ENCODE assay signal across 19 cellular contexts in the genomic region with DNA sequence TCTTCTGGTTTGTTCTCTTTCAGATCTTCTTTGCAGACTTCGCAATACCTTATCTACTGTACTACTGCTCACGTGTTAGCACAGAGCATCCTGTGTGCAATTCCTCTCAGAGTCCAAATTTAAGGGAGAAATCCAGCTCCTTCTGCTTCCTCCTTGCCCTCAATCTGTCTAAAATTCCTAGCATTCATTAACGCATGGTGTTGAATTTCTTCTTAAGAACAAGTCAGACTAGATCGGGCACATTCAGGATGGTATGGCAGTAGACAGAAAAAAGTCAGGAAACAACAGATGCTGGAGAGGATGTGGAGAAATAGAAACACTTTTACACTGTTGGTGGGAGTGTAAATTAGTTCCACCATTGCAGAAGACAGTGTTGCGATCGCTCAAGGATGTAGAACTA.
DNase-seq lines count a peak whose midpoint lies in the region; ATAC-seq, FAIRE-seq and TF ChIP-seq lines count a peak whose summit lies in the region.
"Had no signal": no experiment of that assay in that cellular context is flagged by ENCODE, and none has a peak within 500 bp of the region (broad histone marks: within the 10 kb centered on the region; RNA-seq: fewer than 3 reads in every experiment).

No MANE protein-coding gene starts in this region.

- no peak for TF ChIP-seq POLR2A in gastroesophageal sphincter (IDR thresholded peaks at IDR 0.05)

- TF ChIP-seq CTCF in D721Med (IDR thresholded peaks at IDR 0.05; ENCODE audit: insufficient read depth, missing control alignments) (no peak), PC-3 (conservative IDR thresholded peaks at IDR 0.05; ENCODE audit: low read depth, low read length) (no peak), gastroesophageal sphincter (IDR thresholded peaks at IDR 0.05) (no peak)

- H4K20me1 ChIP-seq in PC-3 (ENCODE audit: low read length), result no peaks in the 10 kb centered on the region
- H4K20me1 ChIP-seq: BLaER1 treated with 17β-estradiol and CSF1 and Interleukin-3, amounts not matched to agents 10 nM and 100 nM had no signal

- H3K27me3 Mint-ChIP-seq in activated T-helper 2 cell treated with anti-CD3 and anti-CD28 coated beads, Interferon-gamma antibody, Interleukin-2, Interleukin-4, amounts not matched to agents 10 μg/mL and 5 μg/mL and 100 μg/mL, durations not matched to agents 14 hours and 24 hours and 36 hours (ENCODE audit: low read depth), result no peaks in the 10 kb centered on the region
- H3K27me3 Mint-ChIP-seq: B cell had no signal

- H2AFZ ChIP-seq in PC-3 (ENCODE audit: low read length), result no peak overlapping the region
- H2AFZ ChIP-seq: GM23338 had no signal

- H3K9me3 Mint-ChIP-seq in activated T-helper 2 cell treated with anti-CD3 and anti-CD28 coated beads, Interferon-gamma antibody, Interleukin-2, Interleukin-4, amounts not matched to agents 10 μg/mL and 5 μg/mL and 100 μg/mL, durations not matched to agents 14 hours and 24 hours and 36 hours, result peaks cover 42% of the 10 kb centered on the region
- H3K9me3 Mint-ChIP-seq: GM23338 had no signal

- H3K27ac ChIP-seq in PC-3 (ENCODE audit: low read length) (no peak overlapping the region), gastroesophageal sphincter (no peak overlapping the region)
- H3K27ac ChIP-seq: BLaER1 treated with 17β-estradiol and CSF1 and Interleukin-3, amounts not matched to agents 10 nM and 100 nM; HL-60 had no signal

- no peak for DNase-seq in D721Med (ENCODE audit: insufficient read length, low spot score)
- peak; percentile 37 for DNase-seq in PC-3
- peak; percentile 39 for DNase-seq in islet precursor cell
- DNase-seq in activated T-helper 2 cell treated with anti-CD3 and anti-CD28 coated beads, Interferon-gamma antibody, Interleukin-2, Interleukin-4, amounts not matched to agents 10 μg/mL and 5 μg/mL and 100 μg/mL, durations not matched to agents 14 hours and 24 hours and 36 hours (ENCODE audit: low spot score), result no peak
- DNase-seq: 8988T; CD8-positive, alpha-beta T cell; HCEC 1CT; IMR-90 had no signal

- no peak overlapping the region for H3K27ac Mint-ChIP-seq in activated T-helper 2 cell treated with anti-CD3 and anti-CD28 coated beads, Interferon-gamma antibody, Interleukin-2, Interleukin-4, amounts not matched to agents 10 μg/mL and 5 μg/mL and 100 μg/mL, durations not matched to agents 14 hours and 24 hours and 36 hours
- H3K27ac Mint-ChIP-seq: B cell; CD8-positive, alpha-beta T cell; GM23338 had no signal

- H3K9me3 ChIP-seq in PC-3 (ENCODE audit: low read length) (no peaks in the 10 kb centered on the region), gastroesophageal sphincter (no peaks in the 10 kb centered on the region)

- no peak for TF ChIP-seq EP300 in gastroesophageal sphincter (IDR thresholded peaks at IDR 0.05)

- ATAC-seq in PC-3 (no peak), gastroesophageal sphincter (no peak), HG02970 (IDR thresholded peaks at IDR 0.05; ENCODE audit: low FRiP score, unreplicated experiment) (no peak), esophagus mucosa (no peak)
- ATAC-seq: CD8-positive, alpha-beta T cell; GM23338 had no signal

- H3K4me3 ChIP-seq in PC-3 (ENCODE audit: low read length), result no peak overlapping the region
- no peak overlapping the region for H3K4me3 ChIP-seq in gastroesophageal sphincter
- H3K4me3 ChIP-seq: BLaER1 treated with 17β-estradiol and CSF1 and Interleukin-3, amounts not matched to agents 10 nM and 100 nM; GM23338 had no signal

- no peak overlapping the region for H3K9ac ChIP-seq in PC-3 (ENCODE audit: low read length)
- H3K9ac ChIP-seq: BLaER1 treated with 17β-estradiol and CSF1 and Interleukin-3, amounts not matched to agents 10 nM and 100 nM had no signal

- intact Hi-C loops in PC-3 (cut with micrococcal nuclease), result no loop called here
- intact Hi-C loops in activated T-helper 2 cell treated with anti-CD3 and anti-CD28 coated beads, Interferon-gamma antibody, Interleukin-2, Interleukin-4, amounts not matched to agents 10 μg/mL and 5 μg/mL and 100 μg/mL, durations not matched to agents 14 hours and 24 hours and 36 hours (cut with micrococcal nuclease), result no loop called here

- H3K4me1 ChIP-seq in PC-3 (ENCODE audit: insufficient read depth, low read length), result peaks cover 15% of the 10 kb centered on the region
- no peaks in the 10 kb centered on the region for H3K4me1 ChIP-seq in gastroesophageal sphincter

- 83 to 93% methylated on average over 4 to 5 of the region's 6 CpGs for WGBS in gastroesophageal sphincter (ENCODE audit: low coverage in 1 of 2), 2 donors

- FAIRE-seq in D721Med (lab: Jason Lieb, UNC), result peak; percentile 98
- FAIRE-seq: G401.6, GM12891, H54, HTR-8/SVneo had no signal

- H3F3A ChIP-seq in PC-3 (ENCODE audit: low read length, unreplicated experiment), result no peaks in the 10 kb centered on the region

- H3K4me3 Mint-ChIP-seq in activated T-helper 2 cell treated with anti-CD3 and anti-CD28 coated beads, Interferon-gamma antibody, Interleukin-2, Interleukin-4, amounts not matched to agents 10 μg/mL and 5 μg/mL and 100 μg/mL, durations not matched to agents 14 hours and 24 hours and 36 hours (ENCODE audit: low read depth), result no peak overlapping the region
- H3K4me3 Mint-ChIP-seq: B cell; CD8-positive, alpha-beta T cell; GM23338 had no signal

- CTCF ChIA-PET in PC-3 (lab: Charles Lee), result no interaction called here

- H3K36me3 ChIP-seq in PC-3 (ENCODE audit: low read depth, low read length), result no peaks in the 10 kb centered on the region
- no peaks in the 10 kb centered on the region for H3K36me3 ChIP-seq in gastroesophageal sphincter
- H3K36me3 ChIP-seq: BLaER1 treated with 17β-estradiol and CSF1 and Interleukin-3, amounts not matched to agents 10 nM and 100 nM had no signal

- no peaks in the 10 kb centered on the region for H3K9me2 ChIP-seq in PC-3 (replicated peaks; ENCODE audit: low read length)

- POLR2A ChIA-PET in PC-3 (lab: Charles Lee; ENCODE audit: unreplicated experiment), result no interaction called here

- BruUV-seq in PC-3 (replicated peaks; lab: Mats Ljungman, UMichigan), result no TSS peak

- no peaks in the 10 kb centered on the region for H3K79me2 ChIP-seq in PC-3 (ENCODE audit: low read length)

- H3K4me2 ChIP-seq in PC-3 (ENCODE audit: low read length), result no peak overlapping the region
- H3K4me2 ChIP-seq: BLaER1 treated with 17β-estradiol and CSF1 and Interleukin-3, amounts not matched to agents 10 nM and 100 nM; GM23338 had no signal

- H3K27me3 ChIP-seq in PC-3 (ENCODE audit: low read length), result no peaks in the 10 kb centered on the region
- H3K27me3 ChIP-seq in gastroesophageal sphincter, result no peaks in the 10 kb centered on the region
- H3K27me3 ChIP-seq: BLaER1 treated with 17β-estradiol and CSF1 and Interleukin-3, amounts not matched to agents 10 nM and 100 nM had no signal

- no peaks in the 10 kb centered on the region for H3K36me3 Mint-ChIP-seq in activated T-helper 2 cell treated with anti-CD3 and anti-CD28 coated beads, Interferon-gamma antibody, Interleukin-2, Interleukin-4, amounts not matched to agents 10 μg/mL and 5 μg/mL and 100 μg/mL, durations not matched to agents 14 hours and 24 hours and 36 hours (ENCODE audit: low read depth)
- H3K36me3 Mint-ChIP-seq: CD8-positive, alpha-beta T cell had no signal

- no peaks in the 10 kb centered on the region for H3K4me1 Mint-ChIP-seq in activated T-helper 2 cell treated with anti-CD3 and anti-CD28 coated beads, Interferon-gamma antibody, Interleukin-2, Interleukin-4, amounts not matched to agents 10 μg/mL and 5 μg/mL and 100 μg/mL, durations not matched to agents 14 hours and 24 hours and 36 hours (ENCODE audit: low read depth)
- H3K4me1 Mint-ChIP-seq: B cell, GM23338 had no signal

Comparison
In these comparisons a context has a peak if more than half of its experiments do, and no peak if none do; other contexts are left out.
1. DNase-seq: peak in PC-3 (single experiment) and islet precursor cell (single experiment); none in D721Med (single experiment) and activated T-helper 2 cell treated with anti-CD3 and anti-CD28 coated beads, Interferon-gamma antibody, Interleukin-2, Interleukin-4, amounts not matched to agents 10 μg/mL and 5 μg/mL and 100 μg/mL, durations not matched to agents 14 hours and 24 hours and 36 hours (single experiment).